Comparison of ENCODE assay signal across 8 cellular contexts in the genomic region with DNA sequence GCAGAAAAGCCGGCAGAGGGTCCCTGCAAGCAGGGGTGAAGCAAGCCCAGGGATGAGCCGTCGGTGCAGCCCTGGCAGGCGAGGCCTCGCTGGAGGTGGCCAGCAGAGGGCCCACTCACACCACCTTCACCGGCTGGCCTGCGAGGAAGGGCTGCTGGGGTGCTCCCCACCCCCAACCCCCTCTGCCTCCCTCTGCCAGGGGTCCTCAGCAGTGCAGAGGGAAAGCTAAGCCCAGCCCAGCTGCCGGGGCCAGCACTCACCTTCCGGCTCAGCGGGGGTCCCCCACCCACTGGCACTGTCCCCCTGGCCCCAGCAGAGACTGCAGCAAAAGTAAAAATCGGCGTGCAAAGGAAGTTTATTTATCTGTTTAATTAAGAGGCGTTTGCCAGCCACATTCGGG.
DNase-seq lines count a peak whose midpoint lies in the region; ATAC-seq and TF ChIP-seq lines count a peak whose summit lies in the region.

No MANE protein-coding gene starts in this region.

- H3K27me3 Mint-ChIP-seq in HFFc6 (ENCODE audit: insufficient read depth) (peaks cover 43% of the 10 kb centered on the region), WTC11 (ENCODE audit: low read depth) (peaks cover 16% of the 10 kb centered on the region)
- H3K27me3 Mint-ChIP-seq in activated CD4-positive, alpha-beta T cell treated with anti-CD3 and anti-CD28 coated beads, Interleukin-2, amount 10 ng/mL, durations not matched to agents 7 days and 5 days: peaks cover 26% of the 10 kb centered on the region

- H3K36me3 Mint-ChIP-seq in HFFc6 (ENCODE audit: low read depth) (no peaks in the 10 kb centered on the region), WTC11 (no peaks in the 10 kb centered on the region)
- H3K36me3 Mint-ChIP-seq in activated CD4-positive, alpha-beta T cell treated with anti-CD3 and anti-CD28 coated beads, Interleukin-2, amount 10 ng/mL, durations not matched to agents 7 days and 5 days (ENCODE audit: low read depth): no peaks in the 10 kb centered on the region

- ATAC-seq in WTC11: peak; percentile 42
- ATAC-seq in HG02852 (IDR thresholded peaks at IDR 0.05; ENCODE audit: unreplicated experiment): no peak
- no peak for ATAC-seq in GM21423 (IDR thresholded peaks at IDR 0.05; ENCODE audit: unreplicated experiment)
- no peak for ATAC-seq in GM19023 (IDR thresholded peaks at IDR 0.05; ENCODE audit: unreplicated experiment)

- POLR2A ChIA-PET in WTC11 (lab: Charles Lee): interaction anchor here (0.6 kb wide), 1 partner anchor 51 kb away, joined by 3 read pairs; no protein-coding TSS in a partner anchor
- POLR2A ChIA-PET in activated CD4-positive, alpha-beta T cell treated with anti-CD3 and anti-CD28 coated beads, Interleukin-2, amount 10 ng/mL, durations not matched to agents 7 days and 5 days (lab: Charles Lee): no interaction called here

- no peaks in the 10 kb centered on the region for H3K9me3 Mint-ChIP-seq in HFFc6
- no peaks in the 10 kb centered on the region for H3K9me3 Mint-ChIP-seq in WTC11
- no peaks in the 10 kb centered on the region for H3K9me3 Mint-ChIP-seq in activated CD4-positive, alpha-beta T cell treated with anti-CD3 and anti-CD28 coated beads, Interleukin-2, amount 10 ng/mL, durations not matched to agents 7 days and 5 days

- no peak overlapping the region for H3K27ac Mint-ChIP-seq in HFFc6
- no peak overlapping the region for H3K27ac Mint-ChIP-seq in WTC11
- H3K27ac Mint-ChIP-seq in activated CD4-positive, alpha-beta T cell treated with anti-CD3 and anti-CD28 coated beads, Interleukin-2, amount 10 ng/mL, durations not matched to agents 7 days and 5 days: no peak overlapping the region

- H3K4me1 Mint-ChIP-seq in HFFc6 (ENCODE audit: low read depth): no peaks in the 10 kb centered on the region
- peaks cover 53% of the 10 kb centered on the region for H3K4me1 Mint-ChIP-seq in WTC11
- H3K4me1 Mint-ChIP-seq in activated CD4-positive, alpha-beta T cell treated with anti-CD3 and anti-CD28 coated beads, Interleukin-2, amount 10 ng/mL, durations not matched to agents 7 days and 5 days: peaks cover 2% of the 10 kb centered on the region

- CTCF ChIA-PET in WTC11 (lab: Charles Lee): interaction anchor here (0.5 to 7.7 kb wide), 27 partner anchors 12 to 520 kb away, joined by 3 to 109 read pairs (median 4); no protein-coding TSS in a partner anchor
- CTCF ChIA-PET in activated CD4-positive, alpha-beta T cell treated with anti-CD3 and anti-CD28 coated beads, Interleukin-2, amount 10 ng/mL, durations not matched to agents 7 days and 5 days (lab: Charles Lee): interaction anchor here (0.6 kb wide), 1 partner anchor 103 kb away, joined by 3 read pairs; no protein-coding TSS in a partner anchor

- TF ChIP-seq CTCF in HFFc6 (IDR thresholded peaks at IDR 0.05) (peak; percentile 83), WTC11 (IDR thresholded peaks at IDR 0.05) (peak; percentile 65)

- H3K4me3 Mint-ChIP-seq in HFFc6: no peak overlapping the region
- H3K4me3 Mint-ChIP-seq in WTC11: peak overlapping the region; percentile 12; the same call in 1 of the 2 replicates
- no peak overlapping the region for H3K4me3 Mint-ChIP-seq in activated CD4-positive, alpha-beta T cell treated with anti-CD3 and anti-CD28 coated beads, Interleukin-2, amount 10 ng/mL, durations not matched to agents 7 days and 5 days

- DNase-seq in COLO829 (ENCODE audit: low spot score) (peak; percentile 28), HFFc6 (no peak), WTC11 (ENCODE audit: low spot score) (peak; percentile 85), kidney tubule cell (ENCODE audit: low spot score) (peak; percentile 19)
- no peak for DNase-seq in activated CD4-positive, alpha-beta T cell treated with anti-CD3 and anti-CD28 coated beads, Interleukin-2, amount 10 ng/mL, durations not matched to agents 7 days and 5 days

TF ChIP-seq in WTC11, 78 proteins besides CTCF, POLR2A, EP300 and RAD21:
- no peak for TF ChIP-seq RELA (CRISPR knock-in tag; IDR thresholded peaks at IDR 0.05; ENCODE audit: borderline replicate concordance)
- TF ChIP-seq ZNF263 (CRISPR knock-in tag; IDR thresholded peaks at IDR 0.05; ENCODE audit: low read depth): peak; percentile 77; the same call in 1 of the 2 replicates
- TF ChIP-seq FOXK1 (CRISPR knock-in tag; IDR thresholded peaks at IDR 0.05): 0 out of 2 replicates have a peak, but pooled peaks have one; percentile 25
- TF ChIP-seq SMAD4 (CRISPR knock-in tag; IDR thresholded peaks at IDR 0.05): no peak
- TF ChIP-seq SP1 (CRISPR knock-in tag; conservative IDR thresholded peaks at IDR 0.05): peak; percentile 45; the same call in 1 of the 2 replicates
- TF ChIP-seq ZNF423 (CRISPR knock-in tag; IDR thresholded peaks at IDR 0.05): peak; percentile 96
- no peak for TF ChIP-seq TP53 (CRISPR knock-in tag; IDR thresholded peaks at IDR 0.05)
- 0 out of 2 replicates have a peak, but pooled peaks have one; percentile 17 for TF ChIP-seq SMAD3 (CRISPR knock-in tag; IDR thresholded peaks at IDR 0.05; ENCODE audit: borderline replicate concordance)
- TF ChIP-seq, protein P1, sequence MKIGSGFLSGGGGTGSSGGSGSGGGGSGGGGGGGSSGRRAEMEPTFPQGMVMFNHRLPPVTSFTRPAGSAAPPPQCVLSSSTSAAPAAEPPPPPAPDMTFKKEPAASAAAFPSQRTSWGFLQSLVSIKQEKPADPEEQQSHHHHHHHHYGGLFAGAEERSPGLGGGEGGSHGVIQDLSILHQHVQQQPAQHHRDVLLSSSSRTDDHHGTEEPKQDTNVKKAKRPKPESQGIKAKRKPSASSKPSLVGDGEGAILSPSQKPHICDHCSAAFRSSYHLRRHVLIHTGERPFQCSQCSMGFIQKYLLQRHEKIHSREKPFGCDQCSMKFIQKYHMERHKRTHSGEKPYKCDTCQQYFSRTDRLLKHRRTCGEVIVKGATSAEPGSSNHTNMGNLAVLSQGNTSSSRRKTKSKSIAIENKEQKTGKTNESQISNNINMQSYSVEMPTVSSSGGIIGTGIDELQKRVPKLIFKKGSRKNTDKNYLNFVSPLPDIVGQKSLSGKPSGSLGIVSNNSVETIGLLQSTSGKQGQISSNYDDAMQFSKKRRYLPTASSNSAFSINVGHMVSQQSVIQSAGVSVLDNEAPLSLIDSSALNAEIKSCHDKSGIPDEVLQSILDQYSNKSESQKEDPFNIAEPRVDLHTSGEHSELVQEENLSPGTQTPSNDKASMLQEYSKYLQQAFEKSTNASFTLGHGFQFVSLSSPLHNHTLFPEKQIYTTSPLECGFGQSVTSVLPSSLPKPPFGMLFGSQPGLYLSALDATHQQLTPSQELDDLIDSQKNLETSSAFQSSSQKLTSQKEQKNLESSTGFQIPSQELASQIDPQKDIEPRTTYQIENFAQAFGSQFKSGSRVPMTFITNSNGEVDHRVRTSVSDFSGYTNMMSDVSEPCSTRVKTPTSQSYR (CRISPR knock-in tag; IDR thresholded peaks at IDR 0.05): 0 out of 2 replicates have a peak, but pooled peaks have one; percentile 58
- TF ChIP-seq, protein P2, sequence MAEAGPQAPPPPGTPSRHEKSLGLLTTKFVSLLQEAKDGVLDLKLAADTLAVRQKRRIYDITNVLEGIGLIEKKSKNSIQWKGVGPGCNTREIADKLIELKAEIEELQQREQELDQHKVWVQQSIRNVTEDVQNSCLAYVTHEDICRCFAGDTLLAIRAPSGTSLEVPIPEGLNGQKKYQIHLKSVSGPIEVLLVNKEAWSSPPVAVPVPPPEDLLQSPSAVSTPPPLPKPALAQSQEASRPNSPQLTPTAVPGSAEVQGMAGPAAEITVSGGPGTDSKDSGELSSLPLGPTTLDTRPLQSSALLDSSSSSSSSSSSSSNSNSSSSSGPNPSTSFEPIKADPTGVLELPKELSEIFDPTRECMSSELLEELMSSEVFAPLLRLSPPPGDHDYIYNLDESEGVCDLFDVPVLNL (CRISPR knock-in tag; IDR thresholded peaks at IDR 0.05; ENCODE audit: borderline replicate concordance, low read depth): no peak
- no peak for TF ChIP-seq GTF2I (CRISPR knock-in tag; conservative IDR thresholded peaks at IDR 0.05)
- 0 out of 2 replicates have a peak, but pooled peaks have one; percentile 36 for TF ChIP-seq ETV6 (CRISPR knock-in tag; IDR thresholded peaks at IDR 0.05)
- no peak for TF ChIP-seq ZNF138 (CRISPR knock-in tag; conservative IDR thresholded peaks at IDR 0.05)
- TF ChIP-seq ZNF232 (CRISPR knock-in tag; IDR thresholded peaks at IDR 0.05): no peak; the same call in 1 of the 2 replicates
- TF ChIP-seq GRHL2 (CRISPR knock-in tag; IDR thresholded peaks at IDR 0.05; ENCODE audit: insufficient replicate concordance, severe bottlenecking): no peak

Comparison
In these comparisons a context has a peak if more than half of its experiments do, and no peak if none do; other contexts are left out.
1. DNase-seq: peak in COLO829 (single experiment), WTC11 (single experiment) and kidney tubule cell (single experiment); none in HFFc6 (single experiment) and activated CD4-positive, alpha-beta T cell treated with anti-CD3 and anti-CD28 coated beads, Interleukin-2, amount 10 ng/mL, durations not matched to agents 7 days and 5 days (single experiment).